Comparison of ENCODE assay signal across 1 cellular context in genomic region chr17:8753976-8754440, GRCh38.
A peak's percentile ranks its signal among the peaks of the same experiment; 100 is the strongest.
TF ChIP-seq lines count a peak whose summit lies in the region.

No MANE protein-coding gene starts in this region.

TF ChIP-seq in K562, 482 proteins besides CTCF, POLR2A, EP300 and RAD21 (continued from another document):
- TF ChIP-seq ZNF561 (CRISPR knock-in tag; conservative IDR thresholded peaks at IDR 0.05) (no peak), FOXA3 (CRISPR knock-in tag; conservative IDR thresholded peaks at IDR 0.05 in 1 of 2, IDR thresholded peaks at IDR 0.05 in 1 of 2) (peak in 1 of 2 experiments; percentile 82; a peak in 2 of 4 replicates), CBFA2T3 (IDR thresholded peaks at IDR 0.05) (no peak), POLR2H (tag; IDR thresholded peaks at IDR 0.05; ENCODE audit: low read depth) (no peak), GABPB1 (CRISPR knock-in tag; IDR thresholded peaks at IDR 0.05) (no peak), ZNF24 (IDR thresholded peaks at IDR 0.05) (peak; percentile 55; the same call in 1 of the 2 replicates), ZNF695 (CRISPR knock-in tag; IDR thresholded peaks at IDR 0.05) (no peak), ZC3H8 (IDR thresholded peaks at IDR 0.05) (no peak)
- TF ChIP-seq, protein P1, sequence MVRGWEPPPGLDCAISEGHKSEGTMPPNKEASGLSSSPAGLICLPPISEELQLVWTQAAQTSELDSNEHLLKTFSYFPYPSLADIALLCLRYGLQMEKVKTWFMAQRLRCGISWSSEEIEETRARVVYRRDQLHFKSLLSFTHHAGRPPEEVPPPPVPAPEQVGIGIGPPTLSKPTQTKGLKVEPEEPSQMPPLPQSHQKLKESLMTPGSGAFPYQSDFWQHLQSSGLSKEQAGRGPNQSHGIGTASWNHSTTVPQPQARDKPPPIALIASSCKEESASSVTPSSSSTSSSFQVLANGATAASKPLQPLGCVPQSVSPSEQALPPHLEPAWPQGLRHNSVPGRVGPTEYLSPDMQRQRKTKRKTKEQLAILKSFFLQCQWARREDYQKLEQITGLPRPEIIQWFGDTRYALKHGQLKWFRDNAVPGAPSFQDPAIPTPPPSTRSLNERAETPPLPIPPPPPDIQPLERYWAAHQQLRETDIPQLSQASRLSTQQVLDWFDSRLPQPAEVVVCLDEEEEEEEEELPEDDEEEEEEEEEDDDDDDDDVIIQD (CRISPR knock-in tag; IDR thresholded peaks at IDR 0.05) = no peak
